2 cellular contexts compared by ENCODE assay signal in the genomic region with DNA sequence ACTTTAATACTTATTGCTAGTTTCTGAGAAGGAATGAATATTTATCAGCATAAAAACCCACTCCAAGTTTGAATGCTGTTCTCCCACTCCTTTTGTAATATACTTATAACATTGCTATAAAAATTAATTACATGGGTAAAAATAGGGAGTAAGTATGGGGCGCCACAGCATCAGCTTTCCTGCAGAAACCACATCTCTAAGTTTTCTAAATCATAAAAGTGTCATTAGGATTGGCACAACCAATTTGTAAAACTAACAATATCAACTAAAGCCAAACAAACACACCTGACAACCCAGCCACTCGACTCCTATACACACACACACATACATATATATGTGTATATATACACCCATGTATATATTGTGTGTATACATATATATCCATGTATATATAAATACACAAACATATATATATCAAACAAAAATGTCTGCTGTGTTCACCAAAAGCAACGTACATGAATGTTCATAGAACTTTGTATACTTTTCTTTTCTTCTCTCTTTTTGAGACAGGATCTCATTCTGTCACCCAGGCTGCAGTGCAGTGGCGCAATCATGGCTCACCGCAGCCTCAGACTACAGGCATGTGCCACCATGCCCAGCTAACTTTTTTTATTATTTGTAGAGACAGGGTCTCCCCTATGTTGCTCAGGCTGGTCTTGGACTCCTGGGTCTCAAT.
TF ChIP-seq lines count a peak whose summit lies in the region.

No MANE protein-coding gene starts in this region.

TF ChIP-seq in SK-N-SH, 30 proteins besides CTCF, POLR2A, EP300 and RAD21 (continued from another document):
- TF ChIP-seq PBX3 (IDR thresholded peaks at IDR 0.05), result no peak
- no peak for TF ChIP-seq FOXJ3 (CRISPR knock-in tag; IDR thresholded peaks at IDR 0.05)
- TF ChIP-seq, protein P1, sequence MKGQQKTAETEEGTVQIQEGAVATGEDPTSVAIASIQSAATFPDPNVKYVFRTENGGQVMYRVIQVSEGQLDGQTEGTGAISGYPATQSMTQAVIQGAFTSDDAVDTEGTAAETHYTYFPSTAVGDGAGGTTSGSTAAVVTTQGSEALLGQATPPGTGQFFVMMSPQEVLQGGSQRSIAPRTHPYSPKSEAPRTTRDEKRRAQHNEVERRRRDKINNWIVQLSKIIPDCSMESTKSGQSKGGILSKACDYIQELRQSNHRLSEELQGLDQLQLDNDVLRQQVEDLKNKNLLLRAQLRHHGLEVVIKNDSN (IDR thresholded peaks at IDR 0.05; ENCODE audit: borderline replicate concordance, low read depth), result no peak
- no peak for TF ChIP-seq SMC3 (IDR thresholded peaks at IDR 0.05; ENCODE audit: low read depth, low read length)
- no peak for TF ChIP-seq RXRA (IDR thresholded peaks at IDR 0.05; ENCODE audit: borderline replicate concordance, low read depth)
- TF ChIP-seq CHD2 (IDR thresholded peaks at IDR 0.05; ENCODE audit: low read length, partially characterized antibody), result no peak
- TF ChIP-seq ZBTB33 (IDR thresholded peaks at IDR 0.05; ENCODE audit: borderline replicate concordance, low read depth), result no peak
- TF ChIP-seq USF2 (IDR thresholded peaks at IDR 0.05; ENCODE audit: borderline replicate concordance, low read depth, low read length), result no peak
- no peak for TF ChIP-seq RFX5 (IDR thresholded peaks at IDR 0.05; ENCODE audit: low read length)
- TF ChIP-seq JUND (IDR thresholded peaks at IDR 0.05), result no peak
- TF ChIP-seq NRF1 (IDR thresholded peaks at IDR 0.05; ENCODE audit: low read depth, low read length), result no peak
- TF ChIP-seq TAF1 (IDR thresholded peaks at IDR 0.05; ENCODE audit: borderline replicate concordance, low read depth, low read length), result no peak
- no peak for TF ChIP-seq TEAD4 (IDR thresholded peaks at IDR 0.05; ENCODE audit: borderline replicate concordance, insufficient read depth)

TF ChIP-seq in SK-N-SH treated with all-trans-retinoic acid at 6 μM for 48 hours, 23 proteins besides CTCF, POLR2A, EP300 and RAD21 (continued from another document):
- TF ChIP-seq TSHZ2 (CRISPR knock-in tag; IDR thresholded peaks at IDR 0.05) (no peak), ZFP3 (CRISPR knock-in tag; IDR thresholded peaks at IDR 0.05) (no peak), GLIS3 (CRISPR knock-in tag; IDR thresholded peaks at IDR 0.05) (no peak), OSR1 (CRISPR knock-in tag; IDR thresholded peaks at IDR 0.05) (no peak)
TF ChIP-seq in SK-N-SH treated with all-trans-retinoic acid at 6 μM for 48 hours: peak in this region for 0.
